Comparison of ENCODE assay signal across 30 cellular contexts in genomic region chrX:72735561-72735960, GRCh38. TPM values are rescaled to one million over a fixed set of nuclear protein-coding genes. Genes with fewer than 3 reads are reported as not detected.
A peak's percentile ranks its signal among the peaks of the same experiment; 100 is the strongest.
DNase-seq lines count a peak whose midpoint lies in the region; ATAC-seq, FAIRE-seq and TF ChIP-seq lines count a peak whose summit lies in the region.
"Had no signal": no experiment of that assay in that cellular context is flagged by ENCODE, and none has a peak within 500 bp of the region (broad histone marks: within the 10 kb centered on the region; RNA-seq: fewer than 3 reads in every experiment).

No MANE protein-coding gene starts in this region.

- TF ChIP-seq CTCF in A549 (IDR thresholded peaks at IDR 0.05) (no peak), astrocyte of the spinal cord (IDR thresholded peaks at IDR 0.05; ENCODE audit: low read depth, low read length) (no peak), fibroblast of lung (conservative IDR thresholded peaks at IDR 0.05 in 1 of 2, IDR thresholded peaks at IDR 0.05 in 1 of 2; ENCODE audit: low read depth in 1 of 2, low read length in 2 of 2) (no peak), spleen (IDR thresholded peaks at IDR 0.05 in 8 of 11, conservative IDR thresholded peaks at IDR 0.05 in 3 of 11) (no peak)

- intact Hi-C loops in spleen (cut with DNase I; ENCODE audit: low total_unique reads), result no loop called here

- H3K9ac ChIP-seq in fibroblast of lung (ENCODE audit: insufficient read depth, low read length), result no peak overlapping the region
- H3K9ac ChIP-seq: BLaER1 had no signal

- H3K4me1 ChIP-seq in A549 (no peaks in the 10 kb centered on the region), fibroblast of lung (ENCODE audit: control insufficient read depth, extremely low read depth, insufficient read depth, low read length) (no peaks in the 10 kb centered on the region), spleen (no peaks in the 10 kb centered on the region)
- H3K4me1 ChIP-seq: BLaER1, SJSA1 had no signal

- POLR2A ChIA-PET in A549 (lab: Yijun Ruan, JAX), result no interaction called here

- TF ChIP-seq RAD21 in A549 (conservative IDR thresholded peaks at IDR 0.05 in 1 of 2, IDR thresholded peaks at IDR 0.05 in 1 of 2), result no peak

- TF ChIP-seq POLR2A in A549 (IDR thresholded peaks at IDR 0.05; ENCODE audit: low read length) (no peak), spleen (IDR thresholded peaks at IDR 0.05) (no peak)

- no peaks in the 10 kb centered on the region for H4K20me1 ChIP-seq in fibroblast of lung (ENCODE audit: control insufficient read depth, extremely low read depth, insufficient read depth, low read length)
- H4K20me1 ChIP-seq: BLaER1 had no signal

- H3K27ac ChIP-seq in A549 (no peak overlapping the region), fibroblast of lung (ENCODE audit: insufficient read depth, low read length) (no peak overlapping the region), spleen (no peak overlapping the region)
- H3K27ac ChIP-seq: BLaER1, HL-60, SJSA1 had no signal

- no peak for ATAC-seq in A549
- ATAC-seq in HG02642 (IDR thresholded peaks at IDR 0.05; ENCODE audit: poor library complexity, unreplicated experiment), result no peak
- ATAC-seq: GM12878, HCT116, PC-3, Right ventricle myocardium inferior had no signal

- H3K36me3 ChIP-seq in fibroblast of lung (ENCODE audit: control insufficient read depth, insufficient read depth, low read length) (no peaks in the 10 kb centered on the region), spleen (no peaks in the 10 kb centered on the region)
- H3K36me3 ChIP-seq: BLaER1, SJSA1 had no signal

- in situ Hi-C loops in astrocyte of the spinal cord (cut with HindIII; ENCODE audit: low sequenced_read_pairs), result no loop called here

- peak; percentile 94 for FAIRE-seq in A549 (lab: Jason Lieb, UNC)
- FAIRE-seq: D721Med, GM12878, H1 had no signal

- CTCF ChIA-PET in A549 (lab: Yijun Ruan, JAX), result no interaction called here

- H3K4me3 ChIP-seq in A549 (no peak overlapping the region), astrocyte of the spinal cord (ENCODE audit: low read depth, low read length) (no peak overlapping the region), fibroblast of lung (replicated peaks in 1 of 4; ENCODE audit: control extremely low read depth in 1 of 4, insufficient read depth in 1 of 4, low read depth in 3 of 4, low read length in 4 of 4) (no peak overlapping the region), spleen (no peak overlapping the region)
- H3K4me3 ChIP-seq: BLaER1, GM12878, SJSA1 had no signal

- H3K9me3 ChIP-seq in A549 (no peaks in the 10 kb centered on the region), fibroblast of lung (ENCODE audit: control insufficient read depth, insufficient read depth, low read depth, low read length) (no peaks in the 10 kb centered on the region), spleen (no peaks in the 10 kb centered on the region)
- H3K9me3 ChIP-seq: SJSA1 had no signal

- H2AFZ ChIP-seq in fibroblast of lung (ENCODE audit: low read length), result no peak overlapping the region

- 88% methylated on average over 1 of the region's 1 CpG for WGBS in A549 (ENCODE audit: missing lambda C conversion rate)
- 58 to 76% (median 69%) methylated on average over 1 of the region's 1 CpG for WGBS in spleen, 5 donors

- no peak for DNase-seq in A549 (ENCODE audit: low read depth in 1 of 2, low spot score in 1 of 2)
- DNase-seq in HCEC 1CT, result peak; percentile 3
- DNase-seq in astrocyte of the spinal cord (ENCODE audit: low read depth, low spot score), result peak; percentile 18
- peak; percentile 14 to 57 for DNase-seq in fibroblast of lung (ENCODE audit: low read depth in 2 of 2)
- no peak for DNase-seq in SW480 (ENCODE audit: low spot score)
- DNase-seq in spleen, result no peak
- no peak for DNase-seq in DMS 273 (lab: John Stamatoyannopoulos, UW; ENCODE audit: unreplicated experiment)
- DNase-seq: 8988T; CD4-positive, CD25-positive, alpha-beta regulatory T cell; DMS53; GDM1; NCI-H1092 treated with DMSO at 0.1 percent for 48 hours; NCI-H1436; NCI-H187 treated with DMSO at 0.1 percent for 48 hours; NCI-H2171 treated with DMSO at 0.1 percent for 48 hours; NCI-H345; NCI-H524; NCI-H748 treated with DMSO at 0.1 percent for 48 hours; PC-3 had no signal

- H3K4me2 ChIP-seq in A549 (no peak overlapping the region), fibroblast of lung (ENCODE audit: extremely low read depth, insufficient read depth, low read length) (no peak overlapping the region)
- H3K4me2 ChIP-seq: BLaER1 had no signal

- H3K79me2 ChIP-seq in fibroblast of lung (ENCODE audit: control insufficient read depth, insufficient read depth, low read length), result no peaks in the 10 kb centered on the region

- H3K27me3 ChIP-seq in fibroblast of lung (ENCODE audit: control insufficient read depth, insufficient read depth, low read length) (no peaks in the 10 kb centered on the region), spleen (replicated peaks in 1 of 7) (peaks cover 0 to 7% (median 0%) of the 10 kb centered on the region in 7 donors)
- H3K27me3 ChIP-seq: SJSA1 had no signal

- no peak for TF ChIP-seq EP300 in A549 (IDR thresholded peaks at IDR 0.05)

TF ChIP-seq in A549, 52 proteins besides CTCF, POLR2A, EP300 and RAD21 (continues in another document):
- TF ChIP-seq E2F6 (IDR thresholded peaks at IDR 0.05; ENCODE audit: borderline replicate concordance, low read depth), result no peak
- no peak for TF ChIP-seq ELK1 (IDR thresholded peaks at IDR 0.05; ENCODE audit: low read depth, low read length)
- TF ChIP-seq JUN (IDR thresholded peaks at IDR 0.05), result no peak
- TF ChIP-seq MYC (IDR thresholded peaks at IDR 0.05; ENCODE audit: borderline replicate concordance, low read length), result no peak
- no peak for TF ChIP-seq TFCP2L1 (CRISPR knock-in tag; IDR thresholded peaks at IDR 0.05)
- no peak for TF ChIP-seq NPAS2 (CRISPR knock-in tag; IDR thresholded peaks at IDR 0.05; ENCODE audit: borderline replicate concordance)

RNA-seq across cellular contexts. Expression of gene PHKA1, which starts 21.5 kb away (rescaled TPM):
- 35.4 and 46.3 TPM in 2 replicates for polyA plus RNA-seq in A549 (2011; rRNA removed)
- polyA plus RNA-seq in A549 (2012; cell fraction: cytosol; rRNA removed), result 14.8 and 18.1 TPM in 2 replicates
- polyA plus RNA-seq in A549 (2012; cell fraction: nucleus; rRNA removed), result 15.2 and 20.6 TPM in 2 replicates
- 18.1 to 19.3 TPM (median 18.3 TPM) in 3 replicates for polyA plus RNA-seq in A549 (2017; fragmentation: RNase III; extraction: RNeasy Plus Mini Kit Qiagen cat#74134 plus additional on column Dnase treatment)
- 32.8 and 35.4 TPM in 2 replicates for polyA minus RNA-seq in A549 (2011; rRNA and poly(A)+ RNA removed)
- total RNA-seq in fibroblast of lung, result 4.4 and 9.1 TPM in 2 replicates
- 2.0 and 4.8 TPM in 2 replicates for polyA plus RNA-seq in fibroblast of lung
- polyA plus RNA-seq in fibroblast of lung (2012), result 1.5 and 3.9 TPM in 2 replicates
- 1.0 and 4.3 TPM in 2 replicates for polyA minus RNA-seq in fibroblast of lung (ENCODE audit: low replicate concordance)
- total RNA-seq in spleen, result 10 to 100 TPM in 2 of 7 donors, 1 to 10 TPM in 5; 5.2 to 12.7 (median 7.8) TPM
- 1 to 10 TPM in 1 of 3 donors, under 1 TPM in 2; 0.67 to 2.0 (median 0.88) TPM for polyA plus RNA-seq in spleen

RNA-seq across cellular contexts. Expression of gene DMRTC1B, which starts 41.1 kb away (rescaled TPM):
- polyA plus RNA-seq in A549 (2011; rRNA removed), result 0.10 TPM in 1 of 2 replicates, not detected in the other
- not detected in 2 replicates for polyA plus RNA-seq in A549 (2012; cell fraction: cytosol; rRNA removed)
- polyA plus RNA-seq in A549 (2012; cell fraction: nucleus; rRNA removed), result not detected in 2 replicates
- polyA plus RNA-seq in A549 (2017; fragmentation: RNase III; extraction: RNeasy Plus Mini Kit Qiagen cat#74134 plus additional on column Dnase treatment), result not detected in 3 replicates
- not detected in 2 replicates for polyA minus RNA-seq in A549 (2011; rRNA and poly(A)+ RNA removed)
- total RNA-seq in fibroblast of lung, result not detected in 2 replicates
- not detected in 2 replicates for polyA plus RNA-seq in fibroblast of lung
- polyA plus RNA-seq in fibroblast of lung (2012), result not detected in 2 replicates
- not detected in 2 replicates for polyA minus RNA-seq in fibroblast of lung (ENCODE audit: low replicate concordance)
- total RNA-seq in spleen, result 1 to 10 TPM in 1 of 7 donors, under 1 TPM in 3, not detected in 3; 0.67 to 1.4 (median 0.83) TPM
- polyA plus RNA-seq in spleen, result 1 to 10 TPM; 1.9 to 4.2 (median 3.1) TPM
- total RNA-seq: Daoy, GM12878, H1, PC-3, Right ventricle myocardium inferior, RPMI7951, SJSA1 had no signal
- polyA plus RNA-seq: H1 had no signal

RNA-seq across cellular contexts. Expression of gene FAM236B, which starts 46.9 kb away (rescaled TPM):
- not detected in 2 replicates for polyA plus RNA-seq in A549 (2011; rRNA removed)
- not detected in 2 replicates for polyA plus RNA-seq in A549 (2012; cell fraction: cytosol; rRNA removed)
- not detected in 2 replicates for polyA plus RNA-seq in A549 (2012; cell fraction: nucleus; rRNA removed)
- polyA plus RNA-seq in A549 (2017; fragmentation: RNase III; extraction: RNeasy Plus Mini Kit Qiagen cat#74134 plus additional on column Dnase treatment), result not detected in 3 replicates
- polyA minus RNA-seq in A549 (2011; rRNA and poly(A)+ RNA removed), result not detected in 2 replicates
- not detected in 2 replicates for total RNA-seq in fibroblast of lung
- polyA plus RNA-seq in fibroblast of lung, result not detected in 2 replicates
- polyA plus RNA-seq in fibroblast of lung (2012), result not detected in 2 replicates
- not detected in 2 replicates for polyA minus RNA-seq in fibroblast of lung (ENCODE audit: low replicate concordance)
- not detected for total RNA-seq in spleen
- polyA plus RNA-seq in spleen, result not detected
- total RNA-seq: CD4-positive, CD25-positive, alpha-beta regulatory T cell; Daoy; GM12878; H1; PC-3; Right ventricle myocardium inferior; RPMI7951; SJSA1 had no signal
- polyA plus RNA-seq: CD4-positive, CD25-positive, alpha-beta regulatory T cell; GM12878; H1 had no signal

Comparison
In these comparisons a context has a peak if more than half of its experiments do, and no peak if none do; other contexts are left out.
1. DNase-seq: peak in HCEC 1CT (single experiment), astrocyte of the spinal cord (single experiment) and fibroblast of lung (2 of 2); none in A549 (0 of 2), SW480 (single experiment), spleen (single experiment) and DMS 273 (single experiment).